Comparison of ENCODE assay signal across 24 cellular contexts in the genomic region with DNA sequence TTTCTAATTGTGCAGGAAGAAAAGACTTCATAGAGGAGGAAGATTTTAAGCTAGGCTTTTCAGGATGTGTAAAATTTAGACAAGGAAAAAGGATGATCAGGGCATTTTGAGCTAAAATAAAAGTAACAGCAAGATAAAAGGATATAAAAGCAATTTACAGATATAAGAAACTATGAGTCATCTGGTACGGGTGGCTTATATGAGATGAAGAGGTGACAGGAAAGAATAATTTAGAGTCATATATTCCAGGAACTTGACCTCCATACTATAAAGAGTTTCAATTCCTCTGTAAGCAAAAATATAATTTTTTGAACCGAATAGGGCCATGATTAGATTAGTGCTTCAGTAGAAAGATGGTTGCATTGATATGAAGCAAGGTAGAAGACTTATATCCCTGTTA.
"Had no signal": no experiment of that assay in that cellular context is flagged by ENCODE, and none has a peak within 500 bp of the region (broad histone marks: within the 10 kb centered on the region; RNA-seq: fewer than 3 reads in every experiment).

No MANE protein-coding gene starts in this region.

- H3K4me1 Mint-ChIP-seq: activated CD8-positive, alpha-beta memory T cell treated with anti-CD3 and anti-CD28 coated beads, Interleukin-2, amount 10 ng/mL, durations not matched to agents 7 days and 5 days; activated T-helper 17 cell treated with anti-CD3 and anti-CD28 coated beads, Interleukin-2, amount 50 U/mL, for 72 hours; T-cell had no signal

- DNase-seq: activated CD4-positive, alpha-beta T cell treated with anti-CD3 and anti-CD28 coated beads for 4 hours; activated CD8-positive, alpha-beta memory T cell treated with anti-CD3 and anti-CD28 coated beads, Interleukin-2, amount 10 ng/mL, durations not matched to agents 7 days and 5 days; activated gamma-delta T cell; activated naive CD4-positive, alpha-beta T cell treated with anti-CD3 and anti-CD28 coated beads for 36 hours; activated T-cell treated with anti-CD3 and anti-CD28 coated beads, Interleukin-2, amount 50 U/mL, for 4 hours; adrenal gland; anterior cingulate cortex; cerebellar nuclear complex; MG63; NCI-H1417; NCI-H1694 treated with DMSO at 0.1 percent for 48 hours; NCI-H2029 treated with DMSO at 0.1 percent for 48 hours; NCI-H345; NCI-H510A; NCI-H526 treated with DMSO at 0.1 percent for 48 hours; NK-92 treated with Interleukin-12 subunit alpha and Interleukin-12 subunit beta, amount 100 ng/mL, for 24 hours; PC-9; SHP77 treated with DMSO at 0.1 percent for 48 hours; T-cell; T-helper 2 cell; T1000 had no signal

- H2AFZ ChIP-seq: PC-9 had no signal

- H3K9me3 ChIP-seq: adrenal gland, MG63 had no signal

- ATAC-seq: activated CD8-positive, alpha-beta memory T cell treated with anti-CD3 and anti-CD28 coated beads, Interleukin-2, amount 10 ng/mL, durations not matched to agents 7 days and 5 days; activated T-cell treated with anti-CD3 and anti-CD28 coated beads, Interleukin-2, amount 50 U/mL, for 4 hours; activated T-helper 17 cell treated with anti-CD3 and anti-CD28 coated beads, Interleukin-2, amount 50 U/mL, for 72 hours; T-cell had no signal

- H3K36me3 Mint-ChIP-seq: activated CD8-positive, alpha-beta memory T cell treated with anti-CD3 and anti-CD28 coated beads, Interleukin-2, amount 10 ng/mL, durations not matched to agents 7 days and 5 days; activated naive CD8-positive, alpha-beta T cell; T-cell had no signal

- H3K27me3 ChIP-seq: adrenal gland, MG63 had no signal

- H3K27ac ChIP-seq: adrenal gland, PC-9, VCaP had no signal

- H3K4me2 ChIP-seq: PC-9 had no signal

- H3K36me3 ChIP-seq: adrenal gland, MG63 had no signal

- H3K9me3 Mint-ChIP-seq: activated naive CD4-positive, alpha-beta T cell treated with anti-CD3 and anti-CD28 coated beads for 36 hours; activated T-cell treated with anti-CD3 and anti-CD28 coated beads, Interleukin-2, amount 50 U/mL, for 4 hours; activated T-helper 17 cell treated with anti-CD3 and anti-CD28 coated beads, Interleukin-2, amount 50 U/mL, for 72 hours; T-cell had no signal

- H3K27ac Mint-ChIP-seq: activated CD8-positive, alpha-beta memory T cell treated with anti-CD3 and anti-CD28 coated beads, Interleukin-2, amount 10 ng/mL, durations not matched to agents 7 days and 5 days; activated naive CD4-positive, alpha-beta T cell treated with anti-CD3 and anti-CD28 coated beads for 36 hours; activated naive CD8-positive, alpha-beta T cell; activated T-helper 17 cell treated with anti-CD3 and anti-CD28 coated beads, Interleukin-2, amount 50 U/mL, for 72 hours; T-cell had no signal

- H3K4me3 Mint-ChIP-seq: activated CD8-positive, alpha-beta memory T cell treated with anti-CD3 and anti-CD28 coated beads, Interleukin-2, amount 10 ng/mL, durations not matched to agents 7 days and 5 days; activated naive CD4-positive, alpha-beta T cell treated with anti-CD3 and anti-CD28 coated beads for 36 hours; activated naive CD8-positive, alpha-beta T cell; activated T-cell treated with anti-CD3 and anti-CD28 coated beads, Interleukin-2, amount 50 U/mL, for 4 hours; activated T-helper 17 cell treated with anti-CD3 and anti-CD28 coated beads, Interleukin-2, amount 50 U/mL, for 72 hours; T-cell had no signal

- H3K27me3 Mint-ChIP-seq: activated CD8-positive, alpha-beta memory T cell treated with anti-CD3 and anti-CD28 coated beads, Interleukin-2, amount 10 ng/mL, durations not matched to agents 7 days and 5 days; activated naive CD8-positive, alpha-beta T cell; activated T-helper 17 cell treated with anti-CD3 and anti-CD28 coated beads, Interleukin-2, amount 50 U/mL, for 72 hours; T-cell had no signal

- H3K4me3 ChIP-seq: adrenal gland, MG63, PC-9 had no signal
